1 cellular context compared by ENCODE assay signal in the genomic region with DNA sequence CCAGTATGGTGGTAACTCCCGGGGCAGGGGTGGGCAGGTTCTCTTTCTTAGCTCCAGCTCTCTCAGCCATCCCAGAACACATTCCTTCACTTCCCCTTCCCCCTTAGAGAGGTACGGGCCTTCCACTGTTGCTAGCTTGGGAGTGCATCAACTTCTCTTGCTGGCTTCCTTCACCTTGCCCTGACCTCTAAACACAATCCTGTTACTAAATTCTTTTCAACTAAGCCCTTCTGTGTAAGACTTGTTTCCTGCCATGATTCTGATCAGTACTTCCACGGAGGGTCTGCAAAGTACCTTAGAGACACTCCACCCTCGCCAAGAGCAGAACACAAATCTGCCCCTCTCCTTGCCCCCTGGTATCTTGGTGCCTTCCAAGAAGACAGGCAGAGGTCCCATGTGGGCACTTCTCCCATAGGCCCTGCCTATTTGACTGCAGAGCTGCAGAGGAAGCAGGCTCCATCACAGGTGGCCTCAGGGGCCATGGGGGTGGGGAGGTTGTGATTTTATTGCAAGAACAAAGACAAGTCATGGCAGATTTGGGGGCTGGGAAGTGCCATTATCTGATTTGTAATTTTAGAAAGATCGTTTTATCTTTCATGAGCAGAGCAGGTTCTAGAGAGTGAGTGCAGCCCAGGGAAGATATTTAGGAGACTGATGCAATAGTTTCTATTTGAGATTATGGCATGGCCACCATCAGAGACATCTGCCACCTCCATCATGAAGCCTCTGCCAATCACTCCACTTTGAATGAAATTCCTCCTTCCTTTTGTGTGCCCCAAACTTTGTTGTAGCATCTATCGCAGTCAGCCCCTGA.
TF ChIP-seq lines count a peak whose summit lies in the region.

No MANE protein-coding gene starts in this region.

TF ChIP-seq in HEK293, 187 proteins besides CTCF, POLR2A, EP300 and RAD21 (continued from another document):
- TF ChIP-seq, protein P1, sequence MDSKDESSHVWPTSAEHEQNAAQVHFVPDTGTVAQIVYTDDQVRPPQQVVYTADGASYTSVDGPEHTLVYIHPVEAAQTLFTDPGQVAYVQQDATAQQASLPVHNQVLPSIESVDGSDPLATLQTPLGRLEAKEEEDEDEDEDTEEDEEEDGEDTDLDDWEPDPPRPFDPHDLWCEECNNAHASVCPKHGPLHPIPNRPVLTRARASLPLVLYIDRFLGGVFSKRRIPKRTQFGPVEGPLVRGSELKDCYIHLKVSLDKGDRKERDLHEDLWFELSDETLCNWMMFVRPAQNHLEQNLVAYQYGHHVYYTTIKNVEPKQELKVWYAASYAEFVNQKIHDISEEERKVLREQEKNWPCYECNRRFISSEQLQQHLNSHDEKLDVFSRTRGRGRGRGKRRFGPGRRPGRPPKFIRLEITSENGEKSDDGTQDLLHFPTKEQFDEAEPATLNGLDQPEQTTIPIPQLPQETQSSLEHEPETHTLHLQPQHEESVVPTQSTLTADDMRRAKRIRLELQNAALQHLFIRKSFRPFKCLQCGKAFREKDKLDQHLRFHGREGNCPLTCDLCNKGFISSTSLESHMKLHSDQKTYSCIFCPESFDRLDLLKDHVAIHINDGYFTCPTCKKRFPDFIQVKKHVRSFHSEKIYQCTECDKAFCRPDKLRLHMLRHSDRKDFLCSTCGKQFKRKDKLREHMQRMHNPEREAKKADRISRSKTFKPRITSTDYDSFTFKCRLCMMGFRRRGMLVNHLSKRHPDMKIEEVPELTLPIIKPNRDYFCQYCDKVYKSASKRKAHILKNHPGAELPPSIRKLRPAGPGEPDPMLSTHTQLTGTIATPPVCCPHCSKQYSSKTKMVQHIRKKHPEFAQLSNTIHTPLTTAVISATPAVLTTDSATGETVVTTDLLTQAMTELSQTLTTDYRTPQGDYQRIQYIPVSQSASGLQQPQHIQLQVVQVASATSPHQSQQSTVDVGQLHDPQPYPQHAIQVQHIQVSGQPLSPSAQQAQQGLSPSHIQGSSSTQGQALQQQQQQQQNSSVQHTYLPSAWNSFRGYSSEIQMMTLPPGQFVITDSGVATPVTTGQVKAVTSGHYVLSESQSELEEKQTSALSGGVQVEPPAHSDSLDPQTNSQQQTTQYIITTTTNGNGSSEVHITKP (tag by site-specific recombination; IDR thresholded peaks at IDR 0.05): peak; percentile 56; the same call in 1 of the 2 replicates
- TF ChIP-seq MYNN (tag by site-specific recombination; IDR thresholded peaks at IDR 0.05; ENCODE audit: borderline replicate concordance): no peak
- TF ChIP-seq ZBTB8A (tag by site-specific recombination; IDR thresholded peaks at IDR 0.05): no peak
- TF ChIP-seq ZNF555 (tag by site-specific recombination; conservative IDR thresholded peaks at IDR 0.05): no peak
- no peak for TF ChIP-seq OSR2 (tag by site-specific recombination; IDR thresholded peaks at IDR 0.05)
- no peak for TF ChIP-seq ZNF221 (tag by site-specific recombination; IDR thresholded peaks at IDR 0.05; ENCODE audit: borderline replicate concordance)
- TF ChIP-seq ZNF112 (tag by site-specific recombination; IDR thresholded peaks at IDR 0.05): no peak
